ENCODE assay signal across 8 cellular contexts in genomic region chrX:13087322-13088154, GRCh38. TPM values are rescaled to one million over a fixed set of nuclear protein-coding genes. Genes with fewer than 3 reads are reported as not detected.
DNase-seq lines count a peak whose midpoint lies in the region; ATAC-seq, FAIRE-seq and TF ChIP-seq lines count a peak whose summit lies in the region.

No MANE protein-coding gene starts in this region.

- no peaks in the 10 kb centered on the region for H3K36me3 Mint-ChIP-seq in activated naive CD8-positive, alpha-beta T cell
- no peaks in the 10 kb centered on the region for H3K36me3 Mint-ChIP-seq in type B pancreatic cell

- peaks cover 86% of the 10 kb centered on the region for H3K4me1 Mint-ChIP-seq in activated naive CD8-positive, alpha-beta T cell (ENCODE audit: low read depth)
- peaks cover 4% of the 10 kb centered on the region for H3K4me1 Mint-ChIP-seq in type B pancreatic cell (ENCODE audit: unreplicated experiment)

- TF ChIP-seq CTCF in type B pancreatic cell (conservative IDR thresholded peaks at IDR 0.05), result no peak

- H3K27me3 Mint-ChIP-seq in activated naive CD8-positive, alpha-beta T cell, result no peaks in the 10 kb centered on the region
- no peaks in the 10 kb centered on the region for H3K27me3 Mint-ChIP-seq in type B pancreatic cell

- DNase-seq in RCC 7860 (ENCODE audit: low spot score), result peak; percentile 80
- DNase-seq in pons (ENCODE audit: low spot score), result peak; percentile 51
- no peak for DNase-seq in occipital lobe (lab: John Stamatoyannopoulos, UW)
- no peak for DNase-seq in type B pancreatic cell (ENCODE audit: extremely low spot score, unreplicated experiment)
- no peak for DNase-seq in NCI-H128 (lab: John Stamatoyannopoulos, UW; ENCODE audit: unreplicated experiment)

- peak; percentile 87 for FAIRE-seq in RCC 7860 (lab: Jason Lieb, UNC)

- H3K27ac Mint-ChIP-seq in activated naive CD8-positive, alpha-beta T cell, result peak overlapping the region; percentile 99
- H3K27ac Mint-ChIP-seq in type B pancreatic cell, result no peak overlapping the region

- peak overlapping the region; percentile 81 for H3K4me3 Mint-ChIP-seq in activated naive CD8-positive, alpha-beta T cell
- H3K4me3 Mint-ChIP-seq in type B pancreatic cell, result no peak overlapping the region

- H3K9me3 Mint-ChIP-seq in activated naive CD8-positive, alpha-beta T cell (ENCODE audit: low read depth), result no peaks in the 10 kb centered on the region
- peaks cover 7% of the 10 kb centered on the region for H3K9me3 Mint-ChIP-seq in type B pancreatic cell

- ATAC-seq in GM18870 (IDR thresholded peaks at IDR 0.05; ENCODE audit: unreplicated experiment) (peak; percentile 79), HG02973 (IDR thresholded peaks at IDR 0.05; ENCODE audit: unreplicated experiment) (peak; percentile 59)

RNA-seq across cellular contexts. Expression of gene FAM9C, which starts 43.1 kb away (rescaled TPM):
- total RNA-seq in occipital lobe (0.31 TPM), type B pancreatic cell (ENCODE audit: low replicate concordance) (0.67 TPM in 1 of 2 replicates, not detected in the other)

Comparison
In these comparisons a context has a peak if more than half of its experiments do, and no peak if none do; other contexts are left out.
1. DNase-seq: peak in RCC 7860 (single experiment) and pons (single experiment); none in occipital lobe (single experiment), type B pancreatic cell (single experiment) and NCI-H128 (single experiment).